In genomic region chr6:63197741-63198140, GRCh38 we compare ENCODE assay signal across 3 cellular contexts.
"Had no signal": no experiment of that assay in that cellular context is flagged by ENCODE, and none has a peak within 500 bp of the region (broad histone marks: within the 10 kb centered on the region; RNA-seq: fewer than 3 reads in every experiment).

No MANE protein-coding gene starts in this region.

- DNase-seq: GDM1, GF-D8 had no signal

- H3K4me3 ChIP-seq: GM12878 had no signal

- ATAC-seq: GM12878 had no signal
